Comparison of ENCODE assay signal across 1 cellular context in the genomic region with DNA sequence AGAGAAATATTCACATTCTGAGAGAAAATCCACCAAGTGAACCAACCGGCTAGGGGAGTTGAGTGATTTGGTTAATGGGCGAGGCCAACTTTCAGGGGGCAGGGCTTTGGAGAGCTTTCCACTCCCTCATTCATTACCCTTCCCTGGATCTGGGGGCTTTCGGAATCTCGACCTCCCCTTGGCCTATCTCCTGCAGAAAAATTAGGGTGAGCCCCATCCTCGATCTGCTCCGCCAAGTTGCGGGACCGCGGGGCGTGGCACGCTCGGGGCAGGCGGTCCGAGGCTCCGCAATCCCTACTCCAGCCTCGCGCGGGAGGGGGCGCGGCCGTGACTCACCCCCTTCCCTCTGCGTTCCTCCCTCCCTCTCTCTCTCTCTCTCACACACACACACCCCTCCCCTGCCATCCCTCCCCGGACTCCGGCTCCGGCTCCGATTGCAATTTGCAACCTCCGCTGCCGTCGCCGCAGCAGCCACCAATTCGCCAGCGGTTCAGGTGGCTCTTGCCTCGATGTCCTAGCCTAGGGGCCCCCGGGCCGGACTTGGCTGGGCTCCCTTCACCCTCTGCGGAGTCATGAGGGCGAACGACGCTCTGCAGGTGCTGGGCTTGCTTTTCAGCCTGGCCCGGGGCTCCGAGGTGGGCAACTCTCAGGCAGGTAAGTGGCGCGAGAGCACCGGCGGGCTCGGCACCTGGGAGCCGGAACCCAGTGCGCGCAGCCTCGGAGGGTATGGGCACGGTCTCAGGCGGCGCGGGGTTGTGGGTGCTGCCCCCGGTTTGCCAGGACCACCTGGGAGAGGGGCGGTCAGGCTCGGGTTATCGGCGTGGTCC.
TF ChIP-seq lines count a peak whose summit lies in the region.

TSS of gene ERBB3 (plus strand) at position 437 of the 827 bp plus-strand sequence. CDS start at position 573, 136 bp downstream.

TF ChIP-seq in HepG2, 621 proteins besides CTCF, POLR2A, EP300 and RAD21 (continued from another document and continues in another):
- TF ChIP-seq, protein P1, sequence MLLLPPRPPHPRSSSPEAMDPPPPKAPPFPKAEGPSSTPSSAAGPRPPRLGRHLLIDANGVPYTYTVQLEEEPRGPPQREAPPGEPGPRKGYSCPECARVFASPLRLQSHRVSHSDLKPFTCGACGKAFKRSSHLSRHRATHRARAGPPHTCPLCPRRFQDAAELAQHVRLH (CRISPR knock-in tag; IDR thresholded peaks at IDR 0.05; ENCODE audit: borderline replicate concordance, low read depth) = no peak; the same call in 1 of the 2 replicates
- TF ChIP-seq KLF15 (CRISPR knock-in tag; IDR thresholded peaks at IDR 0.05; ENCODE audit: borderline replicate concordance) (no peak), TMF1 (CRISPR knock-in tag; IDR thresholded peaks at IDR 0.05; ENCODE audit: low read depth) (peak; percentile 84; the same call in 1 of the 2 replicates), NRL (CRISPR knock-in tag; IDR thresholded peaks at IDR 0.05; ENCODE audit: borderline replicate concordance) (0 out of 2 replicates have a peak, but pooled peaks have one; percentile 27), FOSL2 (CRISPR knock-in tag; IDR thresholded peaks at IDR 0.05) (peak; percentile 97), ZFP36L1 (CRISPR knock-in tag; IDR thresholded peaks at IDR 0.05) (peak; percentile 51; the same call in 1 of the 2 replicates), HMG20A (CRISPR knock-in tag; IDR thresholded peaks at IDR 0.05; ENCODE audit: borderline replicate concordance) (no peak), SMC3 (IDR thresholded peaks at IDR 0.05; ENCODE audit: low read length) (no peak), GATAD1 (CRISPR knock-in tag; IDR thresholded peaks at IDR 0.05) (peak; percentile 60), EZH2 (conservative IDR thresholded peaks at IDR 0.05; ENCODE audit: low read depth, low read length) (no peak), ZNF75D (CRISPR knock-in tag; IDR thresholded peaks at IDR 0.05; ENCODE audit: borderline replicate concordance) (no peak), YEATS2 (CRISPR knock-in tag; IDR thresholded peaks at IDR 0.05; ENCODE audit: borderline replicate concordance) (no peak), KDM5B (CRISPR knock-in tag; IDR thresholded peaks at IDR 0.05; ENCODE audit: borderline replicate concordance) (peak; percentile 56; the same call in 1 of the 2 replicates), SNAPC2 (CRISPR knock-in tag; IDR thresholded peaks at IDR 0.05) (peak; percentile 73; the same call in 1 of the 2 replicates), SIN3A (IDR thresholded peaks at IDR 0.05; ENCODE audit: borderline replicate concordance, low read depth, low read length) (peak; percentile 82; the same call in 1 of the 2 replicates), TFE3 (CRISPR knock-in tag; IDR thresholded peaks at IDR 0.05) (no peak; the same call in 1 of the 2 replicates), FLYWCH1 (CRISPR knock-in tag; IDR thresholded peaks at IDR 0.05) (peak; percentile 87; the same call in 1 of the 2 replicates), ZNF24 (IDR thresholded peaks at IDR 0.05) (no peak), ZNF891 (CRISPR knock-in tag; IDR thresholded peaks at IDR 0.05) (0 out of 2 replicates have a peak, but pooled peaks have one; percentile 57), TIGD3 (CRISPR knock-in tag; IDR thresholded peaks at IDR 0.05; ENCODE audit: borderline replicate concordance) (no peak), ZNF850 (CRISPR knock-in tag; conservative IDR thresholded peaks at IDR 0.05) (no peak), STAT5B (CRISPR knock-in tag; IDR thresholded peaks at IDR 0.05) (no peak), NCOA5 (CRISPR knock-in tag; IDR thresholded peaks at IDR 0.05) (no peak), SMARCE1 (IDR thresholded peaks at IDR 0.05; ENCODE audit: borderline replicate concordance) (no peak), ATF6 (CRISPR knock-in tag; conservative IDR thresholded peaks at IDR 0.05) (no peak), ZNF180 (CRISPR knock-in tag; IDR thresholded peaks at IDR 0.05; ENCODE audit: borderline replicate concordance, low read depth) (no peak), BATF2 (CRISPR knock-in tag; IDR thresholded peaks at IDR 0.05) (peak; percentile 51; the same call in 1 of the 2 replicates), ZNF235 (CRISPR knock-in tag; IDR thresholded peaks at IDR 0.05; ENCODE audit: borderline replicate concordance) (no peak), ZC3H4 (CRISPR knock-in tag; IDR thresholded peaks at IDR 0.05; ENCODE audit: borderline replicate concordance) (no peak), MAFG (CRISPR knock-in tag; IDR thresholded peaks at IDR 0.05) (0 out of 2 replicates have a peak, but pooled peaks have one; percentile 30), ZNF335 (CRISPR knock-in tag; IDR thresholded peaks at IDR 0.05) (no peak), ZNF609 (CRISPR knock-in tag; IDR thresholded peaks at IDR 0.05; ENCODE audit: borderline replicate concordance) (peak; percentile 66; the same call in 1 of the 2 replicates), NFATC3 (CRISPR knock-in tag; IDR thresholded peaks at IDR 0.05) (no peak), ZNF510 (CRISPR knock-in tag; IDR thresholded peaks at IDR 0.05; ENCODE audit: low read depth) (peak; percentile 27; the same call in 1 of the 2 replicates), ATM (IDR thresholded peaks at IDR 0.05; ENCODE audit: borderline replicate concordance) (no peak), TSC22D2 (CRISPR knock-in tag; IDR thresholded peaks at IDR 0.05; ENCODE audit: borderline replicate concordance) (no peak), GATA4 (IDR thresholded peaks at IDR 0.05; ENCODE audit: borderline replicate concordance, low read depth) (no peak), CHD4 (IDR thresholded peaks at IDR 0.05; ENCODE audit: borderline replicate concordance, low read length) (no peak), ZNF552 (CRISPR knock-in tag; IDR thresholded peaks at IDR 0.05; ENCODE audit: borderline replicate concordance) (no peak), HOXA3 (CRISPR knock-in tag; IDR thresholded peaks at IDR 0.05) (peak; percentile 77), FOXA1 (IDR thresholded peaks at IDR 0.05) (no peak), FOXA1 (CRISPR knock-in tag; IDR thresholded peaks at IDR 0.05) (no peak; the same call in 1 of the 2 replicates), HMGA1 (CRISPR knock-in tag; conservative IDR thresholded peaks at IDR 0.05) (no peak), JUN (CRISPR knock-in tag; IDR thresholded peaks at IDR 0.05) (no peak)
- TF ChIP-seq, protein P2, sequence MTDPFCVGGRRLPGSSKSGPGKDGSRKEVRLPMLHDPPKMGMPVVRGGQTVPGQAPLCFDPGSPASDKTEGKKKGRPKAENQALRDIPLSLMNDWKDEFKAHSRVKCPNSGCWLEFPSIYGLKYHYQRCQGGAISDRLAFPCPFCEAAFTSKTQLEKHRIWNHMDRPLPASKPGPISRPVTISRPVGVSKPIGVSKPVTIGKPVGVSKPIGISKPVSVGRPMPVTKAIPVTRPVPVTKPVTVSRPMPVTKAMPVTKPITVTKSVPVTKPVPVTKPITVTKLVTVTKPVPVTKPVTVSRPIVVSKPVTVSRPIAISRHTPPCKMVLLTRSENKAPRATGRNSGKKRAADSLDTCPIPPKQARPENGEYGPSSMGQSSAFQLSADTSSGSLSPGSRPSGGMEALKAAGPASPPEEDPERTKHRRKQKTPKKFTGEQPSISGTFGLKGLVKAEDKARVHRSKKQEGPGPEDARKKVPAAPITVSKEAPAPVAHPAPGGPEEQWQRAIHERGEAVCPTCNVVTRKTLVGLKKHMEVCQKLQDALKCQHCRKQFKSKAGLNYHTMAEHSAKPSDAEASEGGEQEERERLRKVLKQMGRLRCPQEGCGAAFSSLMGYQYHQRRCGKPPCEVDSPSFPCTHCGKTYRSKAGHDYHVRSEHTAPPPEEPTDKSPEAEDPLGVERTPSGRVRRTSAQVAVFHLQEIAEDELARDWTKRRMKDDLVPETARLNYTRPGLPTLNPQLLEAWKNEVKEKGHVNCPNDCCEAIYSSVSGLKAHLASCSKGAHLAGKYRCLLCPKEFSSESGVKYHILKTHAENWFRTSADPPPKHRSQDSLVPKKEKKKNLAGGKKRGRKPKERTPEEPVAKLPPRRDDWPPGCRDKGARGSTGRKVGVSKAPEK (CRISPR knock-in tag; IDR thresholded peaks at IDR 0.05; ENCODE audit: borderline replicate concordance) = no peak
- TF ChIP-seq, protein P3, sequence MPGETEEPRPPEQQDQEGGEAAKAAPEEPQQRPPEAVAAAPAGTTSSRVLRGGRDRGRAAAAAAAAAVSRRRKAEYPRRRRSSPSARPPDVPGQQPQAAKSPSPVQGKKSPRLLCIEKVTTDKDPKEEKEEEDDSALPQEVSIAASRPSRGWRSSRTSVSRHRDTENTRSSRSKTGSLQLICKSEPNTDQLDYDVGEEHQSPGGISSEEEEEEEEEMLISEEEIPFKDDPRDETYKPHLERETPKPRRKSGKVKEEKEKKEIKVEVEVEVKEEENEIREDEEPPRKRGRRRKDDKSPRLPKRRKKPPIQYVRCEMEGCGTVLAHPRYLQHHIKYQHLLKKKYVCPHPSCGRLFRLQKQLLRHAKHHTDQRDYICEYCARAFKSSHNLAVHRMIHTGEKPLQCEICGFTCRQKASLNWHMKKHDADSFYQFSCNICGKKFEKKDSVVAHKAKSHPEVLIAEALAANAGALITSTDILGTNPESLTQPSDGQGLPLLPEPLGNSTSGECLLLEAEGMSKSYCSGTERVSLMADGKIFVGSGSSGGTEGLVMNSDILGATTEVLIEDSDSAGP (CRISPR knock-in tag; IDR thresholded peaks at IDR 0.05; ENCODE audit: borderline replicate concordance) = peak; percentile 30
